16 cellular contexts compared by ENCODE assay signal in the genomic region with DNA sequence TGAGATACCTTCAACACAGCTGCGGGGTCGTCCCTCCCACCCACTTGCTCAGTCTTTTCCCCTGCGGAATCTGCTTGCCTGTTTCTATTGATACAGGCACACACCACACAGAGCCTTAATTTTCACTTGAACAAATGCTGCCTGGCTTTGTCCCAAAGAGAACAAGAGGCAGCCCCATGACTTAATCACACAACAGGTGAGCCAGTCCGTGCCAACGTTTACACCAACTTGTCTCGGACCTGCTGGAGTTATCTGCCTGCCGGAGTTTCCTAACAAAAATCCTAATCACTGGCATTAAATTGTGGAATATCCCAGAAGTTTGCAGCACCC.
"Had no signal": no experiment of that assay in that cellular context is flagged by ENCODE, and none has a peak within 500 bp of the region (broad histone marks: within the 10 kb centered on the region; RNA-seq: fewer than 3 reads in every experiment).

No MANE protein-coding gene starts in this region.

- H3K36me3 ChIP-seq: brain microvascular endothelial cell, prostate gland, thoracic aorta had no signal

- H3K27ac Mint-ChIP-seq: activated CD4-positive, alpha-beta T cell treated with anti-CD3 and anti-CD28 coated beads for 36 hours; activated naive CD8-positive, alpha-beta T cell treated with anti-CD3 and anti-CD28 coated beads, Interleukin-2, amount 10 ng/mL, durations not matched to agents 7 days and 5 days; stimulated activated naive CD8-positive, alpha-beta T cell treated with anti-CD3 and anti-CD28 coated beads, Interleukin-15, amount 100 ng/mL, for 72 hours; T-helper 2 cell treated with Interferon-gamma antibody and Interleukin-4, amounts not matched to agents 5 μg/mL and 100 μg/mL, for 36 hours; WTC11 had no signal

- H3K27me3 ChIP-seq: brain microvascular endothelial cell had no signal

- H3K4me3 Mint-ChIP-seq: activated CD4-positive, alpha-beta T cell treated with anti-CD3 and anti-CD28 coated beads for 36 hours; activated naive CD8-positive, alpha-beta T cell treated with anti-CD3 and anti-CD28 coated beads, Interleukin-2, amount 10 ng/mL, durations not matched to agents 7 days and 5 days; central memory CD8-positive, alpha-beta T cell; stimulated activated naive CD8-positive, alpha-beta T cell treated with anti-CD3 and anti-CD28 coated beads, Interleukin-15, amount 100 ng/mL, for 72 hours; T-helper 2 cell treated with Interferon-gamma antibody and Interleukin-4, amounts not matched to agents 5 μg/mL and 100 μg/mL, for 36 hours; WTC11 had no signal

- H3K4me1 Mint-ChIP-seq: central memory CD8-positive, alpha-beta T cell; WTC11 had no signal

- H3K9me3 Mint-ChIP-seq: central memory CD8-positive, alpha-beta T cell; T-helper 2 cell treated with Interferon-gamma antibody and Interleukin-4, amounts not matched to agents 5 μg/mL and 100 μg/mL, for 36 hours had no signal

- ATAC-seq: activated CD4-positive, alpha-beta T cell treated with anti-CD3 and anti-CD28 coated beads for 36 hours; stimulated activated naive CD8-positive, alpha-beta T cell treated with anti-CD3 and anti-CD28 coated beads, Interleukin-15, amount 100 ng/mL, for 72 hours; WTC11 had no signal

- H3K27ac ChIP-seq: brain microvascular endothelial cell, coronary artery, prostate gland, thoracic aorta had no signal

- H3K9me3 ChIP-seq: prostate gland, thoracic aorta had no signal

- DNase-seq: activated CD4-positive, alpha-beta T cell treated with anti-CD3 and anti-CD28 coated beads for 36 hours; activated CD4-positive, alpha-beta T cell treated with anti-CD3 and anti-CD28 coated beads, Interleukin-2, amount 50 U/mL, for 48 hours; activated naive CD8-positive, alpha-beta T cell treated with anti-CD3 and anti-CD28 coated beads, Interleukin-2, amount 10 ng/mL, durations not matched to agents 7 days and 5 days; brain microvascular endothelial cell; kidney; midbrain; right cardiac atrium; stimulated activated CD4-positive, alpha-beta T cell treated with anti-CD3 and anti-CD28 coated beads, Interleukin-4, amount 100 ng/mL, for 1 hour; stimulated activated naive CD8-positive, alpha-beta T cell treated with anti-CD3 and anti-CD28 coated beads, Interleukin-15, amount 100 ng/mL, for 72 hours had no signal

- H3K36me3 Mint-ChIP-seq: activated naive CD8-positive, alpha-beta T cell treated with anti-CD3 and anti-CD28 coated beads, Interleukin-2, amount 10 ng/mL, durations not matched to agents 7 days and 5 days; WTC11 had no signal

- H3K4me3 ChIP-seq: coronary artery, prostate gland, smooth muscle cell, thoracic aorta had no signal
